ENCODE assay signal across 15 cellular contexts in the genomic region with DNA sequence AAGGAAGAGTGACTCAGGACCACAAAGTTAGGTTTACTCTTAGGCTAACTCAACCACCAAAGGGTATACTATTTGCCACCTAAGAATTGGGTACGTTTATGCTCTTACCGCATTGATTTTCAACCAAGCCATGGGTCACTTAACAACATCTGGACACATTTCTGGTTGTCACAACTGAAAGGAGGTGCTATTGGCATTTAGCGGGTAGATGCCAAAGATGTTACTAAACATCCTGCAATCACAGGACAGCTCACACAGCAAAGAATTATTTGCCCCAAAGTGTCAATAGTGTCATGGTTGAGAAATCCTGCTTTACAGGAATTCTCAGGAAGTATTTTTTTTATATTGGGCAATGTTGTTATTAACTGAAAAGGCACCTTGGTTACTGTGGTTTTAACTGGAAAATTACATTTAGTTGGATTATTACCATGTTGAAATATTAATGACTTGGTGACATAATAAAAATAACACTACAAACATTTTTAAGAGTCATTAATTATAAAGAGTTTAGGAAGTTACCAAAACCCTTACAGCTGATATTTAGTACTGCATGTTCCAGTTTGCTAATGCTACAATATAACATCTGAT.
DNase-seq lines count a peak whose midpoint lies in the region; ATAC-seq and TF ChIP-seq lines count a peak whose summit lies in the region.
"Had no signal": no experiment of that assay in that cellular context is flagged by ENCODE, and none has a peak within 500 bp of the region (broad histone marks: within the 10 kb centered on the region; RNA-seq: fewer than 3 reads in every experiment).

No MANE protein-coding gene starts in this region.

- H3K9me2 ChIP-seq in OCI-LY7 (ENCODE audit: insufficient read depth, low read length), result no peaks in the 10 kb centered on the region

- CTCF ChIA-PET in Panc1 (lab: Charles Lee) (no interaction called here), OCI-LY7 (lab: Charles Lee; ENCODE audit: unreplicated experiment) (no interaction called here)

- H3K4me1 ChIP-seq in Panc1 (ENCODE audit: control insufficient read depth, insufficient read depth, low read length) (no peaks in the 10 kb centered on the region), OCI-LY7 (ENCODE audit: insufficient read depth, low read length, poor library complexity, severe bottlenecking) (no peaks in the 10 kb centered on the region)
- H3K4me1 ChIP-seq: upper lobe of left lung had no signal

- no peaks in the 10 kb centered on the region for H4K20me1 ChIP-seq in OCI-LY7 (ENCODE audit: insufficient read depth, low read length)

- intact Hi-C loops in Panc1 (cut with micrococcal nuclease; ENCODE audit: unreplicated experiment) (no loop called here), OCI-LY7 (cut with micrococcal nuclease; ENCODE audit: unreplicated experiment) (no loop called here)

- BruUV-seq in Panc1 (replicated peaks; lab: Mats Ljungman, UMichigan), result no TSS peak
- no TSS peak for BruUV-seq in OCI-LY7 (replicated peaks; lab: Mats Ljungman, UMichigan)

- H3K9me3 ChIP-seq in Panc1 (ENCODE audit: control insufficient read depth, insufficient read depth, low read depth, low read length), result peaks cover 2% of the 10 kb centered on the region; the same call in 1 of the 2 replicates
- H3K9me3 ChIP-seq in OCI-LY7 (ENCODE audit: low read length), result no peaks in the 10 kb centered on the region
- H3K9me3 ChIP-seq: adrenal gland, upper lobe of left lung had no signal

- POLR2A ChIA-PET in Panc1 (lab: Charles Lee) (no interaction called here), OCI-LY7 (lab: Charles Lee) (no interaction called here)

- no peak overlapping the region for H3K4me2 ChIP-seq in OCI-LY7 (ENCODE audit: low read length)

- peak; percentile 92 for DNase-seq in Daoy (ENCODE audit: low read depth)
- peak; percentile 59 for DNase-seq in Panc1 (ENCODE audit: low read depth, low spot score)
- DNase-seq in fibroblast of gingiva (ENCODE audit: low read depth), result peak; percentile 99
- DNase-seq in pulmonary artery endothelial cell (ENCODE audit: low read depth, low spot score), result peak; percentile 20
- no peak for DNase-seq in stimulated activated CD4-positive, alpha-beta T cell treated with anti-CD3 and anti-CD28 coated beads, Interleukin-12 subunit alpha, Interleukin-12 subunit beta, amount 100 ng/mL, for 4 hours
- DNase-seq in medulla oblongata (ENCODE audit: extremely low spot score), result no peak
- no peak for DNase-seq in OCI-LY7 (ENCODE audit: low spot score)
- DNase-seq: activated CD8-positive, alpha-beta T cell treated with anti-CD3 and anti-CD28 coated beads for 36 hours; adrenal gland; DMS79; NCI-H2081 treated with DMSO at 0.1 percent for 48 hours; SHP77 treated with DMSO at 0.1 percent for 48 hours had no signal

- ATAC-seq in Panc1, result peak; percentile 56; the same call in 1 of the 2 replicates
- no peak for ATAC-seq in GM21367 (IDR thresholded peaks at IDR 0.05; ENCODE audit: unreplicated experiment)
- ATAC-seq: activated CD8-positive, alpha-beta T cell treated with anti-CD3 and anti-CD28 coated beads for 36 hours had no signal

- no peaks in the 10 kb centered on the region for H3K79me2 ChIP-seq in OCI-LY7 (ENCODE audit: insufficient read depth, low read depth, low read length)

- no peak overlapping the region for H3K4me3 ChIP-seq in Panc1 (ENCODE audit: low read depth in 2 of 2, low read length in 2 of 2)
- no peak overlapping the region for H3K4me3 ChIP-seq in OCI-LY7 (ENCODE audit: low read depth, low read length, poor library complexity, severe bottlenecking)
- H3K4me3 ChIP-seq: adrenal gland, upper lobe of left lung had no signal

- H3K36me3 ChIP-seq in Panc1 (ENCODE audit: control insufficient read depth, insufficient read depth, low read length) (no peaks in the 10 kb centered on the region), OCI-LY7 (ENCODE audit: insufficient read depth, low read length) (no peaks in the 10 kb centered on the region)
- H3K36me3 ChIP-seq: adrenal gland, upper lobe of left lung had no signal

- no peaks in the 10 kb centered on the region for H3K27me3 ChIP-seq in Panc1 (ENCODE audit: control insufficient read depth, insufficient read depth, low read length)
- H3K27me3 ChIP-seq: adrenal gland, upper lobe of left lung had no signal

- H3K27ac ChIP-seq in Panc1 (ENCODE audit: low read length) (no peak overlapping the region), OCI-LY7 (ENCODE audit: low read depth, low read length, poor library complexity, severe bottlenecking) (no peak overlapping the region)
- H3K27ac ChIP-seq: HL-60, upper lobe of left lung had no signal

- TF ChIP-seq CTCF in Panc1 (IDR thresholded peaks at IDR 0.05) (no peak), OCI-LY7 (conservative IDR thresholded peaks at IDR 0.05; ENCODE audit: low read length) (no peak)

- H2AFZ ChIP-seq in OCI-LY7 (ENCODE audit: low read length), result no peak overlapping the region

- in situ Hi-C loops in Panc1 (cut with HindIII; ENCODE audit: low pct_unique_long_range_greater_than_20kb, low sequenced_read_pairs), result no loop called here

Comparison
In these comparisons a context has a peak if more than half of its experiments do, and no peak if none do; other contexts are left out.
1. DNase-seq: peak in Daoy (single experiment), Panc1 (single experiment), fibroblast of gingiva (single experiment) and pulmonary artery endothelial cell (single experiment); none in stimulated activated CD4-positive, alpha-beta T cell treated with anti-CD3 and anti-CD28 coated beads, Interleukin-12 subunit alpha, Interleukin-12 subunit beta, amount 100 ng/mL, for 4 hours (single experiment), medulla oblongata (single experiment) and OCI-LY7 (single experiment).